Comparison of ENCODE assay signal across 9 cellular contexts in genomic region chr3:174125267-174125844, GRCh38.
DNase-seq lines count a peak whose midpoint lies in the region; ATAC-seq and TF ChIP-seq lines count a peak whose summit lies in the region.
"Had no signal": no experiment of that assay in that cellular context is flagged by ENCODE, and none has a peak within 500 bp of the region (broad histone marks: within the 10 kb centered on the region; RNA-seq: fewer than 3 reads in every experiment).

No MANE protein-coding gene starts in this region.

- CTCF ChIA-PET in A673 (lab: Charles Lee) = no interaction called here

- H3K36me3 ChIP-seq in A673 (ENCODE audit: insufficient read depth, low read length, poor library complexity, severe bottlenecking) = no peaks in the 10 kb centered on the region
- H3K36me3 ChIP-seq in HAP-1 (replicated peaks) = no peaks in the 10 kb centered on the region

- H3K4me3 ChIP-seq in A673 (ENCODE audit: low read depth, low read length, poor library complexity, severe bottlenecking) = no peak overlapping the region
- H3K4me3 ChIP-seq in HAP-1 = no peak overlapping the region
- no peak overlapping the region for H3K4me3 ChIP-seq in epithelial cell of esophagus (ENCODE audit: low read length)

- no peak overlapping the region for H3K27ac ChIP-seq in A673 (ENCODE audit: low read depth, low read length, poor library complexity, severe bottlenecking)

- BruUV-seq in A673 (replicated peaks; lab: Mats Ljungman, UMichigan) = no TSS peak

- POLR2A ChIA-PET in A673 (lab: Charles Lee; ENCODE audit: low non-redundant PET) = no interaction called here

- H3K9me3 ChIP-seq in A673 (ENCODE audit: low read depth, low read length, poor library complexity, severe bottlenecking) = no peaks in the 10 kb centered on the region
- H3K9me3 ChIP-seq in HAP-1 = no peaks in the 10 kb centered on the region

- TF ChIP-seq CTCF in A673 (conservative IDR thresholded peaks at IDR 0.05; ENCODE audit: low read depth, low read length) (peak; percentile 80), epithelial cell of esophagus (IDR thresholded peaks at IDR 0.05; ENCODE audit: insufficient read depth, low read depth, low read length, missing control alignments) (peak; percentile 69)

- in situ Hi-C loops in HAP-1 (cut with MboI; ENCODE audit: low sequenced_read_pairs) = no loop called here

- H3K27me3 ChIP-seq in A673 (replicated peaks; ENCODE audit: insufficient read depth, low read depth, low read length, poor library complexity) (no peaks in the 10 kb centered on the region), HAP-1 (ENCODE audit: low read depth) (no peaks in the 10 kb centered on the region)

- peaks cover 10% of the 10 kb centered on the region for H3K4me1 ChIP-seq in A673 (ENCODE audit: insufficient read depth, low read length, poor library complexity, severe bottlenecking)
- no peaks in the 10 kb centered on the region for H3K4me1 ChIP-seq in HAP-1

- intact Hi-C loops in A673 (cut with micrococcal nuclease; ENCODE audit: unreplicated experiment) = loop anchor here (10.0 kb wide), 1 partner anchor 499 kb away; no protein-coding TSS in a partner anchor

- ATAC-seq in GM21717 (IDR thresholded peaks at IDR 0.05; ENCODE audit: unreplicated experiment) (no peak), HG02884 (IDR thresholded peaks at IDR 0.05; ENCODE audit: unreplicated experiment) (no peak)

- peak; percentile 61 for DNase-seq in A673 (ENCODE audit: low spot score)
- DNase-seq in HAP-1 (ENCODE audit: low spot score in 2 of 2) = peak; percentile 50 to 66
- DNase-seq in NCI-H524 treated with DMSO at 0.1 percent for 48 hours (lab: John Stamatoyannopoulos, UW) = peak; percentile 38
- DNase-seq in epithelial cell of esophagus (ENCODE audit: low read depth) = peak; percentile 44
- DNase-seq in stromal cell of bone marrow (ENCODE audit: low read depth) = peak; percentile 28
- no peak for DNase-seq in activated gamma-delta T cell (lab: John Stamatoyannopoulos, UW)
- DNase-seq: activated naive CD8-positive, alpha-beta T cell treated with anti-CD3 and anti-CD28 coated beads, Interleukin-2, amount 10 ng/mL, durations not matched to agents 7 days and 5 days had no signal
